Comparison of ENCODE assay signal across 16 cellular contexts in genomic region chr10:49007128-49007527, GRCh38.
DNase-seq lines count a peak whose midpoint lies in the region; ATAC-seq and TF ChIP-seq lines count a peak whose summit lies in the region.
"Had no signal": no experiment of that assay in that cellular context is flagged by ENCODE, and none has a peak within 500 bp of the region (broad histone marks: within the 10 kb centered on the region; RNA-seq: fewer than 3 reads in every experiment).

No MANE protein-coding gene starts in this region.

- DNase-seq in heart left ventricle (no peak), Right ventricle myocardium superior (no peak), right cardiac atrium (no peak), neural crest cell (ENCODE audit: low read depth, low spot score) (no peak), EL (no peak), HT-29 (ENCODE audit: low spot score) (no peak)
- DNase-seq: ACHN; CD4-positive, alpha-beta memory T cell; DMS153; DMS79 treated with DMSO at 0.1 percent for 48 hours; GDM1; HCEC 1CT; HFFc6 had no signal

- no peak overlapping the region for H3K4me3 Mint-ChIP-seq in neural crest cell
- H3K4me3 Mint-ChIP-seq in stimulated activated memory B cell treated with anti-CD40 and anti-IgM and Interleukin-4, amounts not matched to agents 10 μg/mL and 1 μg/mL and 100 μg/mL, for 72 hours, result no peak overlapping the region
- H3K4me3 Mint-ChIP-seq: CD4-positive, alpha-beta memory T cell; HFFc6 had no signal

- H3K9me3 Mint-ChIP-seq in neural crest cell, result no peaks in the 10 kb centered on the region
- no peaks in the 10 kb centered on the region for H3K9me3 Mint-ChIP-seq in stimulated activated memory B cell treated with anti-CD40 and anti-IgM and Interleukin-4, amounts not matched to agents 10 μg/mL and 1 μg/mL and 100 μg/mL, for 72 hours
- H3K9me3 Mint-ChIP-seq: HFFc6 had no signal

- H3K27ac Mint-ChIP-seq in neural crest cell (ENCODE audit: unreplicated experiment), result peak overlapping the region; percentile 86
- H3K27ac Mint-ChIP-seq in stimulated activated memory B cell treated with anti-CD40 and anti-IgM and Interleukin-4, amounts not matched to agents 10 μg/mL and 1 μg/mL and 100 μg/mL, for 72 hours, result no peak overlapping the region
- H3K27ac Mint-ChIP-seq: CD4-positive, alpha-beta memory T cell; HFFc6 had no signal

- H3K27me3 ChIP-seq in heart left ventricle (no peaks in the 10 kb centered on the region), right cardiac atrium (ENCODE audit: control insufficient read depth, insufficient read depth) (no peaks in the 10 kb centered on the region)
- H3K27me3 ChIP-seq in BLaER1 treated with 17β-estradiol and CSF1 and Interleukin-3, amounts not matched to agents 10 nM and 100 nM, result peaks cover 0 to 6% (median 0%) of the 10 kb centered on the region in 11 experiments; a peak in 1 of 22 replicates

- H3K4me1 ChIP-seq in heart left ventricle (peaks cover 0 to 44% (median 27%) of the 10 kb centered on the region in 12 donors), right cardiac atrium (ENCODE audit: control insufficient read depth, insufficient read depth, low read length) (peaks cover 9% of the 10 kb centered on the region)
- H3K4me1 ChIP-seq in BLaER1 treated with 17β-estradiol and CSF1 and Interleukin-3, amounts not matched to agents 10 nM and 100 nM, result peaks cover 26 to 39% (median 32%) of the 10 kb centered on the region in 10 experiments

- intact Hi-C loops in heart left ventricle (cut with DNase I), result loop anchor here in 3 of 10 donors (5.0 to 10.0 kb wide), 2 partner anchors 108 to 110 kb away; partner anchors contain the start of gene VSTM4 (in 3 of the 3)
- intact Hi-C loops in Right ventricle myocardium superior (cut with DNase I), result loop anchor here (10.0 kb wide), 1 partner anchor 108 kb away; the partner anchor contains the start of gene VSTM4
- intact Hi-C loops in right cardiac atrium (cut with DNase I), result loop anchor here in 2 of 4 donors (10.0 kb wide), 1 partner anchor 108 kb away; the partner anchor contains the start of gene VSTM4 (in 2 of the 2)

- H3K27ac ChIP-seq in heart left ventricle (peak overlapping the region in 8 of 12 donors; percentile 62 to 90 (median 78)), right cardiac atrium (ENCODE audit: low read length) (peak overlapping the region; percentile 35)
- no peak overlapping the region for H3K27ac ChIP-seq in BLaER1 treated with 17β-estradiol and CSF1 and Interleukin-3, amounts not matched to agents 10 nM and 100 nM
- H3K27ac ChIP-seq: C4-2B had no signal

- H3K9me3 ChIP-seq in heart left ventricle (no peaks in the 10 kb centered on the region), right cardiac atrium (ENCODE audit: control insufficient read depth, low read length) (no peaks in the 10 kb centered on the region)
- H3K9me3 ChIP-seq in BLaER1 treated with 17β-estradiol and CSF1 and Interleukin-3, amounts not matched to agents 10 nM and 100 nM (replicated peaks in 1 of 11), result peaks cover 0 to 4% (median 0%) of the 10 kb centered on the region in 11 experiments; a peak in 1 of 22 replicates

- H3K4me2 ChIP-seq in BLaER1 treated with 17β-estradiol and CSF1 and Interleukin-3, amounts not matched to agents 10 nM and 100 nM, result peak overlapping the region; percentile 57 to 91 (median 83); a peak in 21 of 22 replicates

- ATAC-seq in heart left ventricle, result no peak
- no peak for ATAC-seq in Right ventricle myocardium superior (ENCODE audit: poor library complexity)
- ATAC-seq in right cardiac atrium, result no peak
- no peak for ATAC-seq in stimulated activated memory B cell treated with anti-CD40 and anti-IgM and Interleukin-4, amounts not matched to agents 10 μg/mL and 1 μg/mL and 100 μg/mL, for 72 hours

- no peaks in the 10 kb centered on the region for H3K36me3 Mint-ChIP-seq in neural crest cell (ENCODE audit: low read depth)
- no peaks in the 10 kb centered on the region for H3K36me3 Mint-ChIP-seq in stimulated activated memory B cell treated with anti-CD40 and anti-IgM and Interleukin-4, amounts not matched to agents 10 μg/mL and 1 μg/mL and 100 μg/mL, for 72 hours
- H3K36me3 Mint-ChIP-seq: CD4-positive, alpha-beta memory T cell had no signal

- TF ChIP-seq CTCF in heart left ventricle (IDR thresholded peaks at IDR 0.05) (no peak), neural crest cell (conservative IDR thresholded peaks at IDR 0.05) (no peak)

- 51 to 65% (median 59%) methylated on average over 5 of the region's 5 CpGs for WGBS in heart left ventricle, 4 donors
- WGBS in right cardiac atrium, result 49% methylated on average over 5 of the region's 5 CpGs

- TF ChIP-seq POLR2A in heart left ventricle (IDR thresholded peaks at IDR 0.05), result no peak

- H3K36me3 ChIP-seq in heart left ventricle, result no peaks in the 10 kb centered on the region
- no peaks in the 10 kb centered on the region for H3K36me3 ChIP-seq in BLaER1 treated with 17β-estradiol and CSF1 and Interleukin-3, amounts not matched to agents 10 nM and 100 nM

- H3K4me1 Mint-ChIP-seq in neural crest cell, result peaks cover 8% of the 10 kb centered on the region
- H3K4me1 Mint-ChIP-seq in stimulated activated memory B cell treated with anti-CD40 and anti-IgM and Interleukin-4, amounts not matched to agents 10 μg/mL and 1 μg/mL and 100 μg/mL, for 72 hours, result no peaks in the 10 kb centered on the region

- H3K4me3 ChIP-seq in heart left ventricle, result no peak overlapping the region
- H3K4me3 ChIP-seq in BLaER1 treated with 17β-estradiol and CSF1 and Interleukin-3, amounts not matched to agents 10 nM and 100 nM, result no peak overlapping the region
- no peak overlapping the region for H3K4me3 ChIP-seq in right cardiac atrium (ENCODE audit: low read length)

- peaks cover 0 to 13% (median 0%) of the 10 kb centered on the region in 11 experiments; a peak in 4 of 22 replicates for H4K20me1 ChIP-seq in BLaER1 treated with 17β-estradiol and CSF1 and Interleukin-3, amounts not matched to agents 10 nM and 100 nM

- H3K9ac ChIP-seq in BLaER1 treated with 17β-estradiol and CSF1 and Interleukin-3, amounts not matched to agents 10 nM and 100 nM, result no peak overlapping the region

- H3K27me3 Mint-ChIP-seq in neural crest cell (ENCODE audit: low read depth), result no peaks in the 10 kb centered on the region
- H3K27me3 Mint-ChIP-seq in stimulated activated memory B cell treated with anti-CD40 and anti-IgM and Interleukin-4, amounts not matched to agents 10 μg/mL and 1 μg/mL and 100 μg/mL, for 72 hours, result peaks cover 6% of the 10 kb centered on the region

Comparison
In these comparisons a context has a peak if more than half of its experiments do, and no peak if none do; other contexts are left out.
1. H3K27ac ChIP-seq: peak in heart left ventricle (8 of 12) and right cardiac atrium (single experiment); none in BLaER1 treated with 17β-estradiol and CSF1 and Interleukin-3, amounts not matched to agents 10 nM and 100 nM (0 of 11).